ENCODE assay signal across 11 cellular contexts in the genomic region with DNA sequence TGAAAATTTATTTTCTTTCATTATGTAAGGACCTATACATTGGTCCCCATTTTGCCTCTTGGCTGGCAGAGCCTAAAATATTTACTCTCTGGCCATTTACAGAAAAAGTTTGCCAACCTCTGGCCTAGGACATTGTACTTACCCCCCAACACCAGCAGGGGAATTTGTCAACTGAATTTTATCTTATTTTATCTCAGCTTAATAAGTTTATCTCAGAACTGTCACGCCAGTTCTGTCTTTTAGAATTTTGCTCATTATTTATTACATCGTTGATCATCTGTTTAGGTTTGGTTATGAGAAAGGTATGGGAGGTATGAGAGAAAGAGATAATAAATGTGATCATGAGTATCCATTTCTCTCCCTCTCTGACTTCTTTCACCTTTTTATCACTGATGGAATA. TPM values are rescaled to one million over a fixed set of nuclear protein-coding genes. Genes with fewer than 3 reads are reported as not detected.
A peak's percentile ranks its signal among the peaks of the same experiment; 100 is the strongest.
DNase-seq lines count a peak whose midpoint lies in the region; ATAC-seq and TF ChIP-seq lines count a peak whose summit lies in the region.
"Had no signal": no experiment of that assay in that cellular context is flagged by ENCODE, and none has a peak within 500 bp of the region (broad histone marks: within the 10 kb centered on the region; RNA-seq: fewer than 3 reads in every experiment).

No MANE protein-coding gene starts in this region.

- WGBS in psoas muscle, 3 donors: 94 to 98% (median 94%) methylated on average over 2 of the region's 2 CpGs
- WGBS in sigmoid colon, 2 donors: 91 to 96% methylated on average over 2 of the region's 2 CpGs

- peaks cover 45% of the 10 kb centered on the region for H3K79me2 ChIP-seq in Loucy (ENCODE audit: insufficient read depth, low read length)

- H4K20me1 ChIP-seq in Loucy (ENCODE audit: insufficient read depth, low read length, poor library complexity, severe bottlenecking): peaks cover 43% of the 10 kb centered on the region

- H3K9me3 ChIP-seq in Loucy (ENCODE audit: insufficient read depth, low read depth, low read length) (no peaks in the 10 kb centered on the region), colonic mucosa (no peaks in the 10 kb centered on the region), psoas muscle (no peaks in the 10 kb centered on the region), sigmoid colon (no peaks in the 10 kb centered on the region)

- H3K4me2 ChIP-seq in Loucy (ENCODE audit: low read depth, low read length, poor library complexity, severe bottlenecking): no peak overlapping the region

- H3K4me3 ChIP-seq in Loucy (ENCODE audit: low read length, poor library complexity, severe bottlenecking) (no peak overlapping the region), colonic mucosa (no peak overlapping the region), psoas muscle (no peak overlapping the region), sigmoid colon (no peak overlapping the region)

- H3K27ac ChIP-seq in colonic mucosa: no peak overlapping the region
- H3K27ac ChIP-seq in psoas muscle: no peak overlapping the region
- no peak overlapping the region for H3K27ac ChIP-seq in sigmoid colon

- peak; percentile 4 for DNase-seq in DMS 273 (lab: John Stamatoyannopoulos, UW; ENCODE audit: unreplicated experiment)
- no peak for DNase-seq in DMS 273 treated with DMSO at 0.1 percent for 48 hours (lab: John Stamatoyannopoulos, UW)
- no peak for DNase-seq in colonic mucosa
- no peak for DNase-seq in psoas muscle
- DNase-seq in sigmoid colon: no peak
- no peak for DNase-seq in T-helper 2 cell
- no peak for DNase-seq in AG20443 (ENCODE audit: low spot score)
- DNase-seq: activated T-cell treated with anti-CD3 and anti-CD28 coated beads, Interleukin-2, amount 50 U/mL, for 4 hours; naive B cell; stimulated activated naive CD4-positive, alpha-beta T cell had no signal

- H3K9me2 ChIP-seq in Loucy (replicated peaks; ENCODE audit: low read depth, low read length): no peaks in the 10 kb centered on the region

- TF ChIP-seq EP300 in sigmoid colon (IDR thresholded peaks at IDR 0.05): no peak

- no peaks in the 10 kb centered on the region for H3K27me3 ChIP-seq in Loucy (ENCODE audit: insufficient read depth, low read length, poor library complexity, severe bottlenecking)
- H3K27me3 ChIP-seq in colonic mucosa: no peaks in the 10 kb centered on the region
- H3K27me3 ChIP-seq in psoas muscle (ENCODE audit: insufficient read depth in 3 of 3, low read length in 2 of 3): no peaks in the 10 kb centered on the region
- H3K27me3 ChIP-seq in sigmoid colon: no peaks in the 10 kb centered on the region

- peaks cover 5% of the 10 kb centered on the region; the same call in 1 of the 2 replicates for H3F3A ChIP-seq in Loucy (ENCODE audit: low read depth)

- no peak for ATAC-seq in psoas muscle
- ATAC-seq: activated T-cell treated with anti-CD3 and anti-CD28 coated beads, Interleukin-2, amount 50 U/mL, for 4 hours had no signal

- intact Hi-C loops in colonic mucosa (cut with DNase I): no loop called here
- intact Hi-C loops in psoas muscle (cut with DNase I): loop anchor here in 1 of 2 donors (5.0 kb wide), 1 partner anchor 74 kb away; no protein-coding TSS in a partner anchor
- intact Hi-C loops in sigmoid colon (cut with DNase I): no loop called here

- TF ChIP-seq CTCF in Loucy (conservative IDR thresholded peaks at IDR 0.05; ENCODE audit: low read length) (peak; percentile 37), colonic mucosa (IDR thresholded peaks at IDR 0.05) (peak; percentile 18), psoas muscle (IDR thresholded peaks at IDR 0.05) (peak; percentile 21), sigmoid colon (IDR thresholded peaks at IDR 0.05) (peak in 1 of 4 experiments; percentile 27)

- H2AFZ ChIP-seq in Loucy (ENCODE audit: low read length): no peak overlapping the region

- peaks cover 95% of the 10 kb centered on the region for H3K36me3 ChIP-seq in Loucy (ENCODE audit: insufficient read depth, low read length)
- H3K36me3 ChIP-seq in colonic mucosa: peaks cover 25% of the 10 kb centered on the region
- H3K36me3 ChIP-seq in psoas muscle (ENCODE audit: insufficient read depth in 1 of 2, low read depth in 1 of 2): peaks cover 12 to 97% of the 10 kb centered on the region in 2 donors
- H3K36me3 ChIP-seq in sigmoid colon: peaks cover 26 to 96% (median 50%) of the 10 kb centered on the region in 4 donors

- H3K4me1 ChIP-seq in Loucy (ENCODE audit: insufficient read depth, low read length, poor library complexity, severe bottlenecking) (peaks cover 15% of the 10 kb centered on the region), colonic mucosa (peaks cover 9% of the 10 kb centered on the region), psoas muscle (peaks cover 15% of the 10 kb centered on the region), sigmoid colon (peaks cover 0 to 33% (median 12%) of the 10 kb centered on the region in 4 donors)

- TF ChIP-seq POLR2A in sigmoid colon (IDR thresholded peaks at IDR 0.05): no peak

- no peak overlapping the region for H3K9ac ChIP-seq in Loucy (ENCODE audit: low read depth, low read length, poor library complexity, severe bottlenecking)
- H3K9ac ChIP-seq in colonic mucosa (ENCODE audit: low read depth in 2 of 2, low read length in 2 of 2): no peak overlapping the region

RNA-seq across cellular contexts. Expression of a gene that starts 38.3 kb away (rescaled TPM):
- total RNA-seq in colonic mucosa: 100 to 1,000 TPM in 1 of 2 donors, 10 to 100 TPM in 1; 87.5 to 121 TPM
- total RNA-seq in psoas muscle: 10 to 100 TPM; 40.9 to 53.0 (median 49.4) TPM
- polyA plus RNA-seq in psoas muscle: 10 to 100 TPM; 11.1 to 37.5 (median 12.9) TPM
- total RNA-seq in sigmoid colon: 100 to 1,000 TPM in 1 of 4 donors, 10 to 100 TPM in 3; 75.9 to 108 (median 90.0) TPM
- polyA plus RNA-seq in sigmoid colon: 10 to 100 TPM; 16.0 to 48.4 (median 16.8) TPM
